In the genomic region with DNA sequence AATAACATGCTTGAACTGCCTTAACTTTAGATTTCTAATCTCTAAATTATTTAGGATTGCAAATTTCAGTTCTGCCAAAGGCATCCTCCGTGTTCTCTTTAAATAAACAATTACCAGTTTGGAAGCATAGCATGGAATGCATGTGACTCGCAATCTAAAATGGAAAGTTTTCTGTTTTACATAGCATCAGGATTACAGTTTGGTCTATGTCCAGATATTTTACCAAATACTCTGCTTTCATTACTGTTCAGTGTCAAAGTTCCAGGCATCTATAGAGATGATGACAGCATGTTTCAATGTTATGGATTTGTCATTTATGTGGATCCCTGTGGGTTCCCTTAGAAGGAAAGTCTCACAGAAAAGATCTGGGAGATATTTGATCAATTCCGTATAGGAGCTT, we compare ENCODE assay signal across 19 cellular contexts.
"Had no signal": no experiment of that assay in that cellular context is flagged by ENCODE, and none has a peak within 500 bp of the region (broad histone marks: within the 10 kb centered on the region; RNA-seq: fewer than 3 reads in every experiment).

No MANE protein-coding gene starts in this region.

- H3K36me3 Mint-ChIP-seq: activated naive CD8-positive, alpha-beta T cell treated with anti-CD3 and anti-CD28 coated beads, Interleukin-2, amount 10 ng/mL, durations not matched to agents 7 days and 5 days; memory B cell had no signal

- H3K9me3 ChIP-seq: gastrocnemius medialis, heart right ventricle, left ventricle myocardium inferior had no signal

- DNase-seq: activated CD4-positive, alpha-beta memory T cell treated with anti-CD3 and anti-CD28 coated beads, Interleukin-2, amount 10 ng/mL, durations not matched to agents 7 days and 5 days; activated CD4-positive, alpha-beta T cell treated with anti-CD3 and anti-CD28 coated beads for 36 hours; activated CD8-positive, alpha-beta memory T cell treated with anti-CD3 and anti-CD28 coated beads, Interleukin-2, amount 50 U/mL, for 4 hours; activated gamma-delta T cell treated with Interleukin-2 at 50 U/mL for 16 hours; activated naive CD8-positive, alpha-beta T cell treated with anti-CD3 and anti-CD28 coated beads, Interleukin-2, amount 10 ng/mL, durations not matched to agents 7 days and 5 days; activated T-cell treated with anti-CD3 and anti-CD28 coated beads, Interleukin-2, amount 50 U/mL, for 72 hours; effector CD8-positive, alpha-beta T cell; gastrocnemius medialis; heart right ventricle; islet precursor cell; left ventricle myocardium inferior; nephron progenitor cell; stimulated activated CD4-positive, alpha-beta T cell treated with anti-CD3 and anti-CD28 coated beads, Interleukin-15, amount 100 ng/mL, for 24 hours; stimulated activated CD4-positive, alpha-beta T cell treated with anti-CD3 and anti-CD28 coated beads, Interleukin-4, amount 100 ng/mL, for 24 hours; T-helper 1 cell had no signal

- ATAC-seq: activated CD4-positive, alpha-beta T cell treated with anti-CD3 and anti-CD28 coated beads for 36 hours; activated T-cell treated with anti-CD3 and anti-CD28 coated beads, Interleukin-2, amount 50 U/mL, for 72 hours; gastrocnemius medialis had no signal

- H3K27ac Mint-ChIP-seq: activated CD4-positive, alpha-beta memory T cell treated with anti-CD3 and anti-CD28 coated beads, Interleukin-2, amount 10 ng/mL, durations not matched to agents 7 days and 5 days; activated CD4-positive, alpha-beta T cell treated with anti-CD3 and anti-CD28 coated beads for 36 hours; activated naive CD8-positive, alpha-beta T cell treated with anti-CD3 and anti-CD28 coated beads, Interleukin-2, amount 10 ng/mL, durations not matched to agents 7 days and 5 days; activated T-cell treated with anti-CD3 and anti-CD28 coated beads, Interleukin-2, amount 50 U/mL, for 72 hours; memory B cell had no signal

- H3K27me3 ChIP-seq: gastrocnemius medialis had no signal

- H3K4me3 Mint-ChIP-seq: activated CD4-positive, alpha-beta memory T cell treated with anti-CD3 and anti-CD28 coated beads, Interleukin-2, amount 10 ng/mL, durations not matched to agents 7 days and 5 days; activated CD4-positive, alpha-beta T cell treated with anti-CD3 and anti-CD28 coated beads for 36 hours; activated naive CD8-positive, alpha-beta T cell treated with anti-CD3 and anti-CD28 coated beads, Interleukin-2, amount 10 ng/mL, durations not matched to agents 7 days and 5 days; activated T-cell treated with anti-CD3 and anti-CD28 coated beads, Interleukin-2, amount 50 U/mL, for 72 hours; memory B cell had no signal

- H3K9me3 Mint-ChIP-seq: activated CD4-positive, alpha-beta memory T cell treated with anti-CD3 and anti-CD28 coated beads, Interleukin-2, amount 10 ng/mL, durations not matched to agents 7 days and 5 days; activated naive CD8-positive, alpha-beta T cell treated with anti-CD3 and anti-CD28 coated beads, Interleukin-2, amount 10 ng/mL, durations not matched to agents 7 days and 5 days; memory B cell had no signal

- H3K4me3 ChIP-seq: coronary artery, gastrocnemius medialis, heart right ventricle, left ventricle myocardium inferior had no signal

- H3K4me1 ChIP-seq: gastrocnemius medialis had no signal

- H3K36me3 ChIP-seq: gastrocnemius medialis, left ventricle myocardium inferior had no signal

- H3K27ac ChIP-seq: coronary artery, epithelial cell of prostate, gastrocnemius medialis, heart right ventricle, left ventricle myocardium inferior, VCaP had no signal
